Comparison of ENCODE assay signal across 19 cellular contexts in the genomic region with DNA sequence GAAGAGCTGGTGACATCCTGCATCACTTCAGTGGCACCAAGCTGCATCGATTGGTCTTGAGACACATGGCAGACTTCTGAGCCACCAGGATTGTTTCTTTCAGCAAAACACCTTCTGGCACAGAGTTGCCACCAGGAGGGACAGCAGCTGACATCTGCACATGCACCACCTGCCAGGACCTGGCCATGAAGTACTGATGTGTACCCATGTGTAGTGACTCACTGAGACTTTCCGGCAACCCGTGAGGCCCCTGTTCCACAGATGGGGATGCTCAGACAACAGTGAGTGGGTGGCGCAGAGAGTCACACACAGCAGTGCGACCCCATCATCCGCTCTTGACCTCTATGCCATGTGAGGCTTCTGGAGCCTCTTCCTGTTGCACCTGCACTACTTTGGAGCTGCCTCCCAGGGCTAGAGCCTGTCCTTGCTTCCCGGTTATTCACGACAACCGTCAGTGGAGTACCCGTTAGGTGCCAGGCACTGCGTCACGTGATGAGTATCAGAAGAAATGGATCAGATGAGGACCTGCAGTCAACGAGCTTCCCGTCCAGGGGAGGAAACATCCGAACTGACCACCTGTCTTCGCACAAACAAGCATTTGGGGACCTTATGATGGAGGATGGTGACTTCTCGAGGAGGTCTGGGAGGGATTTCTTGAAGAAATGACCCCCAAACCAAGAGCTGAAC.
DNase-seq lines count a peak whose midpoint lies in the region; ATAC-seq, FAIRE-seq and TF ChIP-seq lines count a peak whose summit lies in the region.
"Had no signal": no experiment of that assay in that cellular context is flagged by ENCODE, and none has a peak within 500 bp of the region (broad histone marks: within the 10 kb centered on the region; RNA-seq: fewer than 3 reads in every experiment).

No MANE protein-coding gene starts in this region.

- DNase-seq in NCI-H1694 treated with DMSO at 0.1 percent for 48 hours (lab: John Stamatoyannopoulos, UW): peak; percentile 8
- DNase-seq in NCI-H1694 (lab: John Stamatoyannopoulos, UW): no peak
- DNase-seq in HFFc6: no peak
- DNase-seq in K562 (ENCODE audit: extremely low read depth in 1 of 4, low spot score in 3 of 4): no peak
- DNase-seq in osteoblast (ENCODE audit: insufficient read length, low spot score, missing footprints): peak; percentile 34
- DNase-seq in left lobe of liver (ENCODE audit: low spot score): no peak
- DNase-seq: Calu3; CD4-positive, alpha-beta memory T cell; DMS79 treated with DMSO at 0.1 percent for 48 hours; GOT3; NCI-H1930; NCI-H446; NCI-H748 treated with DMSO at 0.1 percent for 48 hours; OCI-M1; SIG-M5 had no signal

- no peak for TF ChIP-seq POLR2A in K562 (conservative IDR thresholded peaks at IDR 0.05)

- H3K27ac Mint-ChIP-seq in HFFc6: no peak overlapping the region

- no peak overlapping the region for H3K4me3 Mint-ChIP-seq in HFFc6
- H3K4me3 Mint-ChIP-seq: CD4-positive, alpha-beta memory T cell had no signal

- TF ChIP-seq CTCF in HFFc6 (IDR thresholded peaks at IDR 0.05) (0 out of 2 replicates have a peak, but pooled peaks have one; percentile 14), K562 (IDR thresholded peaks at IDR 0.05 in 2 of 3, conservative IDR thresholded peaks at IDR 0.05 in 1 of 3; ENCODE audit: insufficient read depth in 2 of 3, low read depth in 1 of 3, low read length in 3 of 3) (no peak), osteoblast (IDR thresholded peaks at IDR 0.05; ENCODE audit: extremely low read depth, low read depth, low read length) (no peak)

- POLR2A ChIA-PET in K562 (lab: Yijun Ruan, JAX): interaction anchor here (1.0 kb wide), 1 partner anchor 16 kb away, joined by 5 read pairs; no protein-coding TSS in a partner anchor

- intact Hi-C loops in K562 (cut with micrococcal nuclease): no loop called here

- H3K36me3 Mint-ChIP-seq in HFFc6 (ENCODE audit: low read depth): no peaks in the 10 kb centered on the region

- no peak for TF ChIP-seq RAD21 in K562 (CRISPR knock-in tag; conservative IDR thresholded peaks at IDR 0.05 in 1 of 2, IDR thresholded peaks at IDR 0.05 in 1 of 2)

- no peak overlapping the region for H3K27ac ChIP-seq in K562 (ENCODE audit: extremely low read depth, low read depth, low read length)
- H3K27ac ChIP-seq in osteoblast (ENCODE audit: low read depth, low read length): no peak overlapping the region
- H3K27ac ChIP-seq: KMS-11 had no signal

- no peaks in the 10 kb centered on the region for H3K4me1 Mint-ChIP-seq in HFFc6 (ENCODE audit: low read depth)
- H3K4me1 Mint-ChIP-seq: CD4-positive, alpha-beta memory T cell had no signal

- H3K79me2 ChIP-seq in K562 (ENCODE audit: control insufficient read depth, insufficient read depth, low read length): no peaks in the 10 kb centered on the region
- no peaks in the 10 kb centered on the region for H3K79me2 ChIP-seq in osteoblast (ENCODE audit: insufficient read depth, low read length)

- H2AFZ ChIP-seq in K562 (ENCODE audit: low read depth, low read length) (no peak overlapping the region), osteoblast (ENCODE audit: low read length) (no peak overlapping the region)

- H3K4me3 ChIP-seq in K562 (no peak overlapping the region), osteoblast (ENCODE audit: insufficient read depth, low read length) (no peak overlapping the region)

- no peaks in the 10 kb centered on the region for H3K9me1 ChIP-seq in K562 (ENCODE audit: control insufficient read depth, insufficient read depth, low read length)

- no peak for FAIRE-seq in K562 (lab: Jason Lieb, UNC)

- H3K27me3 ChIP-seq in K562 (ENCODE audit: control insufficient read depth in 2 of 2, insufficient read depth in 2 of 2, low read length in 2 of 2) (peaks cover 20 to 69% of the 10 kb centered on the region in 2 experiments; a peak in 4 of 5 replicates), osteoblast (ENCODE audit: insufficient read depth, low read length) (peaks cover 3% of the 10 kb centered on the region)

- TF ChIP-seq EP300 in K562 (IDR thresholded peaks at IDR 0.05; ENCODE audit: low read length): no peak

- no peaks in the 10 kb centered on the region for H3K9me3 ChIP-seq in K562 (replicated peaks; ENCODE audit: control insufficient read depth, insufficient read depth, low read depth, low read length)
- H3K9me3 ChIP-seq in osteoblast (ENCODE audit: low read depth, low read length): no peaks in the 10 kb centered on the region

- H3K4me2 ChIP-seq in K562 (ENCODE audit: insufficient read depth, low read length): no peak overlapping the region
- no peak overlapping the region for H3K4me2 ChIP-seq in osteoblast (ENCODE audit: insufficient read depth, low read length)
- H3K4me2 ChIP-seq: KMS-11 had no signal

- H4K20me1 ChIP-seq in K562 (replicated peaks; ENCODE audit: control insufficient read depth, insufficient read depth, low read length): no peaks in the 10 kb centered on the region
- no peaks in the 10 kb centered on the region for H4K20me1 ChIP-seq in osteoblast (ENCODE audit: insufficient read depth, low read length)

- H3K9me3 Mint-ChIP-seq in HFFc6: peaks cover 15% of the 10 kb centered on the region

- H3K36me3 ChIP-seq in K562 (ENCODE audit: control insufficient read depth, insufficient read depth, low read length) (no peaks in the 10 kb centered on the region), osteoblast (ENCODE audit: insufficient read depth, low read length) (no peaks in the 10 kb centered on the region)

- peak overlapping the region in 1 of 2 experiments; percentile 9; a peak in 1 of 4 replicates for H3K9ac ChIP-seq in K562 (ENCODE audit: insufficient read depth in 1 of 2, low read depth in 2 of 2, low read length in 2 of 2)
- H3K9ac ChIP-seq: KMS-11 had no signal

- in situ Hi-C loops in K562 (cut with MboI): no loop called here

- no peaks in the 10 kb centered on the region; a peak in 1 of 5 replicates for H3K4me1 ChIP-seq in K562 (replicated peaks in 1 of 2; ENCODE audit: control insufficient read depth in 2 of 2, insufficient read depth in 2 of 2, low read length in 2 of 2)
- no peaks in the 10 kb centered on the region for H3K4me1 ChIP-seq in osteoblast (ENCODE audit: insufficient read depth, low read length)

- ATAC-seq in K562 (no peak), left lobe of liver (no peak), HG02840 (IDR thresholded peaks at IDR 0.05; ENCODE audit: low FRiP score, unreplicated experiment) (no peak)
- ATAC-seq: HCT116, SK-N-SH treated with all-trans-retinoic acid at 6 μM for 48 hours had no signal

- CTCF ChIA-PET in K562 (lab: Yijun Ruan, JAX; ENCODE audit: low intra/inter-chr PET ratio): no interaction called here

- WGBS in K562 (ENCODE audit: insufficient coverage, low coverage, missing lambda C conversion rate): under 1% methylated on average over 17 of the region's 17 CpGs

- BruUV-seq in K562 (replicated peaks; lab: Mats Ljungman, UMichigan): no TSS peak

- peaks cover 41% of the 10 kb centered on the region for H3K27me3 Mint-ChIP-seq in HFFc6 (ENCODE audit: insufficient read depth)

TF ChIP-seq in K562, 482 proteins besides CTCF, POLR2A, EP300 and RAD21:
- TF ChIP-seq TFE3 (CRISPR knock-in tag; IDR thresholded peaks at IDR 0.05) (peak; percentile 73), ZC3H4 (CRISPR knock-in tag; IDR thresholded peaks at IDR 0.05; ENCODE audit: borderline replicate concordance) (no peak), CREM (IDR thresholded peaks at IDR 0.05; ENCODE audit: low read depth) (no peak), NR2C2 (CRISPR knock-in tag; IDR thresholded peaks at IDR 0.05) (no peak), NR2C2 (tag; IDR thresholded peaks at IDR 0.05) (no peak)
- TF ChIP-seq, protein P1, sequence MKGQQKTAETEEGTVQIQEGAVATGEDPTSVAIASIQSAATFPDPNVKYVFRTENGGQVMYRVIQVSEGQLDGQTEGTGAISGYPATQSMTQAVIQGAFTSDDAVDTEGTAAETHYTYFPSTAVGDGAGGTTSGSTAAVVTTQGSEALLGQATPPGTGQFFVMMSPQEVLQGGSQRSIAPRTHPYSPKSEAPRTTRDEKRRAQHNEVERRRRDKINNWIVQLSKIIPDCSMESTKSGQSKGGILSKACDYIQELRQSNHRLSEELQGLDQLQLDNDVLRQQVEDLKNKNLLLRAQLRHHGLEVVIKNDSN (CRISPR knock-in tag; IDR thresholded peaks at IDR 0.05): peak; percentile 25; the same call in 1 of the 2 replicates
- TF ChIP-seq, protein P2, sequence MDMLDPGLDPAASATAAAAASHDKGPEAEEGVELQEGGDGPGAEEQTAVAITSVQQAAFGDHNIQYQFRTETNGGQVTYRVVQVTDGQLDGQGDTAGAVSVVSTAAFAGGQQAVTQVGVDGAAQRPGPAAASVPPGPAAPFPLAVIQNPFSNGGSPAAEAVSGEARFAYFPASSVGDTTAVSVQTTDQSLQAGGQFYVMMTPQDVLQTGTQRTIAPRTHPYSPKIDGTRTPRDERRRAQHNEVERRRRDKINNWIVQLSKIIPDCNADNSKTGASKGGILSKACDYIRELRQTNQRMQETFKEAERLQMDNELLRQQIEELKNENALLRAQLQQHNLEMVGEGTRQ (CRISPR knock-in tag; IDR thresholded peaks at IDR 0.05): peak; percentile 51

Comparison
In these comparisons a context has a peak if more than half of its experiments do, and no peak if none do; other contexts are left out.
1. DNase-seq: peak in NCI-H1694 treated with DMSO at 0.1 percent for 48 hours (single experiment) and osteoblast (single experiment); none in NCI-H1694 (single experiment), HFFc6 (single experiment), K562 (0 of 4) and left lobe of liver (single experiment).